18 cellular contexts compared by ENCODE assay signal in the genomic region with DNA sequence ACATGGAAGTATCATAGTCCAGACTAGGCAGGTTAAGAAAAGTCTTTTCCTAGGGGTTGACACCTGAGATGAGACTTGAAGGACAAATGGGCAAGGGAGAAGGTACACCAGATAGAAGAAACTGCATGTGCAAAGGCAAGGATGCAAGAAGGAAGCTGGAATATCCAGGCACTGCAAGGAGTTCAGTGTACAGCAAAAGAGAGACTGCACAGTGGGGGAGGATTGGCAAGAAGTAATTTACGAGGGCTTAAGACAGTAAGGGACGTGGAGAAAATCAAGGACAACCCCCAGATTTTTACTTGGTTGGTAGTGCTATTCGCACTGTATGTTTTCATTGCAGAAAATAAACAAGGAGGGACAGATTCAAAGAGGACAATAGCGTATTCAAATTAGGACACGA.
"Had no signal": no experiment of that assay in that cellular context is flagged by ENCODE, and none has a peak within 500 bp of the region (broad histone marks: within the 10 kb centered on the region; RNA-seq: fewer than 3 reads in every experiment).

No MANE protein-coding gene starts in this region.

- DNase-seq: activated B cell treated with CpG ODN at 0.5 μM for 24 hours; activated CD4-positive, alpha-beta memory T cell treated with anti-CD3 and anti-CD28 coated beads, Interleukin-2, amount 10 ng/mL, durations not matched to agents 7 days and 5 days; activated CD4-positive, alpha-beta T cell treated with anti-CD3 and anti-CD28 coated beads for 4 hours; activated CD8-positive, alpha-beta memory T cell treated with anti-CD3 and anti-CD28 coated beads, Interleukin-2, amount 10 ng/mL, durations not matched to agents 7 days and 5 days; activated naive CD8-positive, alpha-beta T cell treated with anti-CD3 and anti-CD28 coated beads, Interleukin-2, amount 10 ng/mL, durations not matched to agents 7 days and 5 days; body of pancreas; central memory CD4-positive, alpha-beta T cell; colonic mucosa; gastrocnemius medialis; heart left ventricle; kidney; left ventricle myocardium superior; naive thymus-derived CD8-positive, alpha-beta T cell; stimulated activated CD4-positive, alpha-beta T cell treated with anti-CD3 and anti-CD28 coated beads, Interleukin-12 subunit alpha, Interleukin-12 subunit beta, amount 100 ng/mL, for 4 hours; stimulated activated CD4-positive, alpha-beta T cell treated with anti-CD3 and anti-CD28 coated beads, Interleukin-1b, Interleukin-23, amount 100 ng/mL, for 48 hours; stimulated activated CD8-positive, alpha-beta memory T cell treated with anti-CD3 and anti-CD28 coated beads, Interleukin-4, amount 100 ng/mL, for 48 hours; testis; upper lobe of left lung had no signal

- H3K27ac ChIP-seq: body of pancreas, colonic mucosa, gastrocnemius medialis, testis, upper lobe of left lung had no signal

- H3K36me3 ChIP-seq: colonic mucosa, gastrocnemius medialis, heart left ventricle, upper lobe of left lung had no signal

- ATAC-seq: activated CD8-positive, alpha-beta memory T cell treated with anti-CD3 and anti-CD28 coated beads, Interleukin-2, amount 10 ng/mL, durations not matched to agents 7 days and 5 days; body of pancreas; gastrocnemius medialis; heart left ventricle; left ventricle myocardium superior; naive thymus-derived CD8-positive, alpha-beta T cell had no signal

- H3K27me3 ChIP-seq: body of pancreas, colonic mucosa, gastrocnemius medialis, heart left ventricle, testis, upper lobe of left lung had no signal

- H3K9me3 ChIP-seq: body of pancreas, colonic mucosa, gastrocnemius medialis, testis, upper lobe of left lung had no signal

- H3K4me3 ChIP-seq: body of pancreas, colonic mucosa, gastrocnemius medialis, heart left ventricle, testis, upper lobe of left lung had no signal

- H3K4me1 ChIP-seq: body of pancreas, colonic mucosa, gastrocnemius medialis, testis had no signal
